ENCODE assay signal across 8 cellular contexts in genomic region chr17:42107597-42108576, GRCh38. TPM values are rescaled to one million over a fixed set of nuclear protein-coding genes. Genes with fewer than 3 reads are reported as not detected.
DNase-seq lines count a peak whose midpoint lies in the region; ATAC-seq, FAIRE-seq and TF ChIP-seq lines count a peak whose summit lies in the region.

No MANE protein-coding gene starts in this region.

- no peaks in the 10 kb centered on the region for H3K36me3 ChIP-seq in ectodermal cell (ENCODE audit: control insufficient read depth, insufficient read depth, low read length)
- peaks cover 0 to 40% (median 3%) of the 10 kb centered on the region in 3 experiments for H3K36me3 ChIP-seq in naive thymus-derived CD4-positive, alpha-beta T cell (ENCODE audit: control insufficient read depth in 2 of 3, insufficient read depth in 3 of 3, low read length in 3 of 3)

- in situ Hi-C loops in KBM-7 (cut with MboI; ENCODE audit: low pct_unique_long_range_greater_than_20kb, low sequenced_read_pairs) = no loop called here

- H3K27ac Mint-ChIP-seq in activated CD8-positive, alpha-beta T cell treated with anti-CD3 and anti-CD28 coated beads for 36 hours = peak overlapping the region; percentile 71
- H3K27ac Mint-ChIP-seq in naive thymus-derived CD4-positive, alpha-beta T cell = peak overlapping the region in 7 of 9 donors; percentile 28 to 72 (median 53)

- H3K4me1 Mint-ChIP-seq in activated CD8-positive, alpha-beta T cell treated with anti-CD3 and anti-CD28 coated beads for 36 hours (ENCODE audit: low read depth) = peaks cover 23% of the 10 kb centered on the region
- H3K4me1 Mint-ChIP-seq in naive thymus-derived CD4-positive, alpha-beta T cell = peaks cover 12 to 51% (median 46%) of the 10 kb centered on the region in 7 donors

- H3K27ac ChIP-seq in ectodermal cell (ENCODE audit: insufficient read depth, low read depth, low read length, poor library complexity, severe bottlenecking) = no peak overlapping the region
- H3K27ac ChIP-seq in naive thymus-derived CD4-positive, alpha-beta T cell (ENCODE audit: low read depth, low read length) = peak overlapping the region; percentile 32

- POLR2A ChIA-PET in activated CD8-positive, alpha-beta T cell treated with anti-CD3 and anti-CD28 coated beads for 36 hours (lab: Charles Lee) = interaction anchor here (0.7 to 2.3 kb wide), 11 partner anchors 9 to 142 kb away, joined by 3 to 9 read pairs (median 4); partner anchors contain the start of genes DNAJC7, KAT2A, NKIRAS2 and ZNF385C
- POLR2A ChIA-PET in naive thymus-derived CD4-positive, alpha-beta T cell (lab: Charles Lee) = interaction anchor here (0.7 to 1.2 kb wide), 4 partner anchors 10 to 386 kb away, joined by 3 to 4 read pairs (median 3); partner anchors contain the start of gene ZNF385C

- H3K9me3 Mint-ChIP-seq in activated CD8-positive, alpha-beta T cell treated with anti-CD3 and anti-CD28 coated beads for 36 hours = no peaks in the 10 kb centered on the region
- H3K9me3 Mint-ChIP-seq in naive thymus-derived CD4-positive, alpha-beta T cell = peaks cover 0 to 2% (median 0%) of the 10 kb centered on the region in 11 donors

- FAIRE-seq in GM18507 (lab: Jason Lieb, UNC) = peak; percentile 96

- ATAC-seq in HG03045 (IDR thresholded peaks at IDR 0.05; ENCODE audit: unreplicated experiment) = peak; percentile 63
- peak; percentile 89 for ATAC-seq in activated CD8-positive, alpha-beta T cell treated with anti-CD3 and anti-CD28 coated beads for 36 hours
- peak; percentile 95 for ATAC-seq in naive thymus-derived CD4-positive, alpha-beta T cell

- WGBS in ectodermal cell, 2 experiments = 29% methylated on average over 51 of the region's 51 CpGs

- H3K36me3 Mint-ChIP-seq in activated CD8-positive, alpha-beta T cell treated with anti-CD3 and anti-CD28 coated beads for 36 hours (ENCODE audit: low read depth) = peaks cover 13% of the 10 kb centered on the region
- H3K36me3 Mint-ChIP-seq in naive thymus-derived CD4-positive, alpha-beta T cell = peaks cover 0 to 36% (median 15%) of the 10 kb centered on the region in 5 donors

- H3K4me3 Mint-ChIP-seq in activated CD8-positive, alpha-beta T cell treated with anti-CD3 and anti-CD28 coated beads for 36 hours = peak overlapping the region; percentile 52
- peak overlapping the region in 9 of 10 donors; percentile 36 to 78 (median 67) for H3K4me3 Mint-ChIP-seq in naive thymus-derived CD4-positive, alpha-beta T cell

- intact Hi-C loops in activated CD8-positive, alpha-beta T cell treated with anti-CD3 and anti-CD28 coated beads for 36 hours (cut with micrococcal nuclease) = no loop called here
- intact Hi-C loops in naive thymus-derived CD4-positive, alpha-beta T cell (cut with micrococcal nuclease) = loop anchor here (1.0 to 2.0 kb wide), 3 partner anchors 13 to 73 kb away; partner anchors contain the start of genes KAT2A (in 1 of the 2) and KCNH4 (in 1 of the 2)

- no peaks in the 10 kb centered on the region for H3K27me3 Mint-ChIP-seq in activated CD8-positive, alpha-beta T cell treated with anti-CD3 and anti-CD28 coated beads for 36 hours
- H3K27me3 Mint-ChIP-seq in naive thymus-derived CD4-positive, alpha-beta T cell = no peaks in the 10 kb centered on the region

- peak overlapping the region; percentile 19 for H3K4me3 ChIP-seq in ectodermal cell (ENCODE audit: insufficient read depth, low read depth, low read length)
- no peak overlapping the region for H3K4me3 ChIP-seq in naive thymus-derived CD4-positive, alpha-beta T cell (ENCODE audit: low read length)

- H3K4me1 ChIP-seq in ectodermal cell (ENCODE audit: control insufficient read depth, insufficient read depth, low read length) = no peaks in the 10 kb centered on the region
- H3K4me1 ChIP-seq in naive thymus-derived CD4-positive, alpha-beta T cell (ENCODE audit: control insufficient read depth in 2 of 2, insufficient read depth in 2 of 2, low read length in 2 of 2) = peaks cover 8 to 35% of the 10 kb centered on the region in 2 donors

- no peak for TF ChIP-seq CTCF in activated CD8-positive, alpha-beta T cell treated with anti-CD3 and anti-CD28 coated beads for 36 hours (IDR thresholded peaks at IDR 0.05)

- no peaks in the 10 kb centered on the region for H3K9me3 ChIP-seq in ectodermal cell (ENCODE audit: control insufficient read depth, low read length)
- H3K9me3 ChIP-seq in naive thymus-derived CD4-positive, alpha-beta T cell (ENCODE audit: control insufficient read depth in 2 of 3, low read length in 3 of 3) = no peaks in the 10 kb centered on the region

- peaks cover 12% of the 10 kb centered on the region for H3K27me3 ChIP-seq in ectodermal cell (ENCODE audit: control insufficient read depth, insufficient read depth, low read length, poor library complexity, severe bottlenecking)
- H3K27me3 ChIP-seq in naive thymus-derived CD4-positive, alpha-beta T cell (ENCODE audit: control insufficient read depth in 2 of 2, insufficient read depth in 2 of 2, low read length in 2 of 2) = no peaks in the 10 kb centered on the region

- CTCF ChIA-PET in activated CD8-positive, alpha-beta T cell treated with anti-CD3 and anti-CD28 coated beads for 36 hours (lab: Charles Lee) = interaction anchor here (1.0 to 14.3 kb wide), 9 partner anchors 10 to 90 kb away, joined by 3 to 110 read pairs (median 5); partner anchors contain the start of genes DNAJC7 and NKIRAS2
- CTCF ChIA-PET in naive thymus-derived CD4-positive, alpha-beta T cell (lab: Charles Lee) = interaction anchor here (0.6 to 1.7 kb wide), 3 partner anchors 10 to 145 kb away, joined by 3 to 5 read pairs (median 3); partner anchors contain the start of gene ZNF385C

- peak; percentile 97 for DNase-seq in GM18507 (ENCODE audit: extremely low spot score, insufficient read length, low read depth)
- peak; percentile 90 to 96 for DNase-seq in NCI-H524 (lab: John Stamatoyannopoulos, UW)
- DNase-seq in activated CD8-positive, alpha-beta T cell treated with anti-CD3 and anti-CD28 coated beads for 36 hours = peak; percentile 94
- peak; percentile 82 to 96 (median 88) for DNase-seq in naive thymus-derived CD4-positive, alpha-beta T cell
- DNase-seq in stimulated activated CD8-positive, alpha-beta memory T cell treated with anti-CD3 and anti-CD28 coated beads, Interleukin-7, amount 100 ng/mL, for 4 hours (ENCODE audit: low read depth in 2 of 2) = peak; percentile 69 to 88
- no peak for DNase-seq in KBM-7

RNA-seq across cellular contexts. Expression of gene DHX58, which starts 4.6 kb away (rescaled TPM):
- total RNA-seq in activated CD8-positive, alpha-beta T cell treated with anti-CD3 and anti-CD28 coated beads for 36 hours = 10 to 100 TPM; 31.7 to 36.2 TPM
- 0.57 TPM for polyA plus RNA-seq in ectodermal cell (2013, experiment 1 of 4)
- 0.41 TPM for polyA plus RNA-seq in ectodermal cell (2013, experiment 2 of 4)
- polyA plus RNA-seq in ectodermal cell (2013, experiment 3 of 4) = 0.91 TPM
- polyA plus RNA-seq in ectodermal cell (2013, experiment 4 of 4) = 0.65 TPM
- total RNA-seq in naive thymus-derived CD4-positive, alpha-beta T cell = 10 to 100 TPM; 36.0 to 80.5 (median 53.5) TPM
- 10 to 100 TPM; 10.1 to 24.7 TPM for polyA plus RNA-seq in naive thymus-derived CD4-positive, alpha-beta T cell

RNA-seq across cellular contexts. Expression of gene ZNF385C, which starts 9.6 kb away (rescaled TPM):
- total RNA-seq in activated CD8-positive, alpha-beta T cell treated with anti-CD3 and anti-CD28 coated beads for 36 hours = 1 to 10 TPM; 1.3 TPM
- polyA plus RNA-seq in ectodermal cell (2013, experiment 1 of 4) = 9.9 TPM
- 11.2 TPM for polyA plus RNA-seq in ectodermal cell (2013, experiment 2 of 4)
- 9.6 TPM for polyA plus RNA-seq in ectodermal cell (2013, experiment 3 of 4)
- polyA plus RNA-seq in ectodermal cell (2013, experiment 4 of 4) = 12.0 TPM
- under 1 TPM in 4 of 5 experiments, not detected in 1; 0.15 to 0.45 (median 0.23) TPM for total RNA-seq in naive thymus-derived CD4-positive, alpha-beta T cell
- not detected for polyA plus RNA-seq in naive thymus-derived CD4-positive, alpha-beta T cell

RNA-seq across cellular contexts. Expression of gene KAT2A, which starts 13.3 kb away (rescaled TPM):
- total RNA-seq in activated CD8-positive, alpha-beta T cell treated with anti-CD3 and anti-CD28 coated beads for 36 hours = 10 to 100 TPM; 49.2 to 50.2 TPM
- 43.7 TPM for polyA plus RNA-seq in ectodermal cell (2013, experiment 1 of 4)
- 39.4 TPM for polyA plus RNA-seq in ectodermal cell (2013, experiment 2 of 4)
- polyA plus RNA-seq in ectodermal cell (2013, experiment 3 of 4) = 37.0 TPM
- polyA plus RNA-seq in ectodermal cell (2013, experiment 4 of 4) = 45.1 TPM
- total RNA-seq in naive thymus-derived CD4-positive, alpha-beta T cell = 10 to 100 TPM; 39.6 to 71.1 (median 49.1) TPM
- polyA plus RNA-seq in naive thymus-derived CD4-positive, alpha-beta T cell = 10 to 100 TPM in 1 of 2 donors, 1 to 10 TPM in 1; 6.6 to 12.0 TPM

RNA-seq across cellular contexts. Expression of gene HSPB9, which starts 14.7 kb away (rescaled TPM):
- total RNA-seq in activated CD8-positive, alpha-beta T cell treated with anti-CD3 and anti-CD28 coated beads for 36 hours = under 1 TPM in 1 of 2 experiments, not detected in 1; 0.41 TPM
- 0.48 TPM for polyA plus RNA-seq in ectodermal cell (2013, experiment 1 of 4)
- not detected for polyA plus RNA-seq in ectodermal cell (2013, experiment 2 of 4)
- not detected for polyA plus RNA-seq in ectodermal cell (2013, experiment 3 of 4)
- polyA plus RNA-seq in ectodermal cell (2013, experiment 4 of 4) = 0.28 TPM
- total RNA-seq in naive thymus-derived CD4-positive, alpha-beta T cell = under 1 TPM in 2 of 5 experiments, not detected in 3; 0.12 to 0.16 TPM
- polyA plus RNA-seq in naive thymus-derived CD4-positive, alpha-beta T cell = under 1 TPM in 1 of 2 donors, not detected in 1; 0.10 TPM

RNA-seq across cellular contexts. Expression of gene RAB5C, which starts 46.9 kb away (rescaled TPM):
- 10 to 100 TPM; 30.7 to 32.5 TPM for total RNA-seq in activated CD8-positive, alpha-beta T cell treated with anti-CD3 and anti-CD28 coated beads for 36 hours
- 85.1 TPM for polyA plus RNA-seq in ectodermal cell (2013, experiment 1 of 4)
- 80.5 TPM for polyA plus RNA-seq in ectodermal cell (2013, experiment 2 of 4)
- polyA plus RNA-seq in ectodermal cell (2013, experiment 3 of 4) = 62.6 TPM
- 66.4 TPM for polyA plus RNA-seq in ectodermal cell (2013, experiment 4 of 4)
- 10 to 100 TPM; 72.0 to 95.2 (median 75.4) TPM for total RNA-seq in naive thymus-derived CD4-positive, alpha-beta T cell
- 10 to 100 TPM; 56.6 to 63.2 TPM for polyA plus RNA-seq in naive thymus-derived CD4-positive, alpha-beta T cell
